14 cellular contexts compared by ENCODE assay signal in the genomic region with DNA sequence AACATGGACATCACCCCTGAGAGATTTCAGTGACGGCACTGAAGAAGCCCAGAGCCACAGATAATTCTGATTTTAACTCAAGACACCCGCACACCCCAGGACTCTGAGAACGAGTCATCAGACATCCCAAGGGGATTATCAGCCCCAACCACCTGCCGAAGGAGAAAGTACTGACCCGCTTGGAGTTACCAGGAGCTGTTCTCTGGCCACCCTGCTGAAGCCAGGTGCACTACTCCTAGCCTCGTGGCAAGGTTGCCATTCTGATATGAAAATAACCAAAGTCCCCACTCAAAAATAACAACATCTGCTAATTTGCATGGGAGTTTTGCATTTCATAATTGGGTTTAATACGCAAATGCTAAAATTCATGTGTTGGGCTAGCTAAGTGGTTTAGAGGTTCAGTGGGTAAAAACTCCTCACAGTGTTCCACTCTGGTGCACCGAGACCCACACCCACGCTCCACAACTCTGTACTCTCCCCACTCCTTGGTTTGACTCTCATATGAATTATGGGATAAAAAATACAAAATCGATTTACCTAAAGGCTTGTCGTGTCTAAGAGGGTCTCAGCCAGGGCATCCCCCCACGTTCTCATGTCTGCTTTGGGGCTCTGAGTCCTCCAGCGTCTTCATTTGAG.
DNase-seq lines count a peak whose midpoint lies in the region; ATAC-seq and TF ChIP-seq lines count a peak whose summit lies in the region.
"Had no signal": no experiment of that assay in that cellular context is flagged by ENCODE, and none has a peak within 500 bp of the region (broad histone marks: within the 10 kb centered on the region; RNA-seq: fewer than 3 reads in every experiment).

No MANE protein-coding gene starts in this region.

- H3K4me3 ChIP-seq in epithelial cell of proximal tubule (ENCODE audit: low read depth, low read length) (peak overlapping the region; percentile 40), upper lobe of right lung (no peak overlapping the region)
- H3K4me3 ChIP-seq: tibial nerve had no signal

- no peaks in the 10 kb centered on the region for H3K27me3 ChIP-seq in upper lobe of right lung
- H3K27me3 ChIP-seq: tibial nerve had no signal

- H3K9me3 ChIP-seq in upper lobe of right lung: no peaks in the 10 kb centered on the region
- H3K9me3 ChIP-seq: Caco-2, tibial nerve had no signal

- ATAC-seq in GM19395 (IDR thresholded peaks at IDR 0.05; ENCODE audit: unreplicated experiment): peak; percentile 30
- ATAC-seq in HG03108 (IDR thresholded peaks at IDR 0.05; ENCODE audit: unreplicated experiment): peak; percentile 25
- no peak for ATAC-seq in upper lobe of right lung
- ATAC-seq: activated T-cell treated with anti-CD3 and anti-CD28 coated beads, Interleukin-2, amount 50 U/mL, for 72 hours had no signal

- H3K27ac ChIP-seq in upper lobe of right lung: no peak overlapping the region
- H3K27ac ChIP-seq: tibial nerve had no signal

- H3K4me1 ChIP-seq in upper lobe of right lung: no peaks in the 10 kb centered on the region
- H3K4me1 ChIP-seq: Caco-2, tibial nerve had no signal

- in situ Hi-C loops in GM13977 (cut with MboI; ENCODE audit: low pct_unique_long_range_greater_than_20kb, low sequenced_read_pairs, unreplicated experiment): no loop called here

- TF ChIP-seq CTCF in GM13977 (IDR thresholded peaks at IDR 0.05; ENCODE audit: extremely low read depth, insufficient read depth, missing control alignments) (no peak), epithelial cell of proximal tubule (conservative IDR thresholded peaks at IDR 0.05; ENCODE audit: low read depth, low read length) (no peak), upper lobe of right lung (IDR thresholded peaks at IDR 0.05) (no peak)

- peaks cover 5% of the 10 kb centered on the region for H3K36me3 ChIP-seq in upper lobe of right lung

- DNase-seq in GM13977 (ENCODE audit: low spot score): peak; percentile 49
- no peak for DNase-seq in epithelial cell of proximal tubule (ENCODE audit: low read depth)
- DNase-seq in NCI-H2081 treated with DMSO at 0.1 percent for 48 hours (lab: John Stamatoyannopoulos, UW): no peak
- no peak for DNase-seq in NCI-H1417 treated with DMSO at 0.1 percent for 48 hours (lab: John Stamatoyannopoulos, UW)
- no peak for DNase-seq in DMS79 (lab: John Stamatoyannopoulos, UW)
- no peak for DNase-seq in upper lobe of right lung
- DNase-seq: activated T-cell treated with anti-CD3 and anti-CD28 coated beads, Interleukin-2, amount 50 U/mL, for 72 hours; islet precursor cell; NCI-H1092; stimulated activated CD4-positive, alpha-beta T cell treated with anti-CD3 and anti-CD28 coated beads, Interleukin-4, amount 100 ng/mL, for 24 hours had no signal

- intact Hi-C loops in upper lobe of right lung (cut with DNase I): no loop called here
